Comparison of ENCODE assay signal across 8 cellular contexts in the genomic region with DNA sequence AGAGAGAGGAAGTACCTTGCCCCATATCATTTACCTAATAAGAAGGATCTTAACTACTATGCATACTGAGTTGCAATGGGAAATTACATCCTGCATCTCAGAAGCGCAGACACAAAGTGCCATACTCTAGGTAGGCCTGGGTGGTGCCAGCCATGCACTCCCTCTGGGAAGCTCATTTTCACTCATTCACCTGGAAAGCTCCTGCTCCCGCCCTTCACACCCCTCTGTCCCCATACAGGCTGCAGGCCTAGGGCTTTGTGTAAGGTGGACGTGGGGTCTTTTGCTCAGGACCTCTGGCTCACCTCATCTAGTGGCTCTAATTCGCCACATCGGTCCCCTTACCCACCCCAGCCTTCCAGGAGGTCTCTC. TPM values are rescaled to one million over a fixed set of nuclear protein-coding genes. Genes with fewer than 3 reads are reported as not detected.
A peak's percentile ranks its signal among the peaks of the same experiment; 100 is the strongest.
DNase-seq lines count a peak whose midpoint lies in the region; ATAC-seq and TF ChIP-seq lines count a peak whose summit lies in the region.

No MANE protein-coding gene starts in this region.

- TF ChIP-seq CTCF in suprapubic skin (IDR thresholded peaks at IDR 0.05) = no peak

- H3K4me3 Mint-ChIP-seq in T-helper 2 cell treated with Interferon-gamma antibody and Interleukin-4, amounts not matched to agents 5 μg/mL and 100 μg/mL, for 36 hours = peak overlapping the region; percentile 96
- H3K4me3 Mint-ChIP-seq in activated naive CD8-positive, alpha-beta T cell treated with anti-CD3 and anti-CD28 coated beads, Interleukin-2, amount 10 ng/mL, durations not matched to agents 7 days and 5 days = peak overlapping the region; percentile 98

- H3K9me3 Mint-ChIP-seq in T-helper 2 cell treated with Interferon-gamma antibody and Interleukin-4, amounts not matched to agents 5 μg/mL and 100 μg/mL, for 36 hours = no peaks in the 10 kb centered on the region
- no peaks in the 10 kb centered on the region for H3K9me3 Mint-ChIP-seq in activated naive CD8-positive, alpha-beta T cell treated with anti-CD3 and anti-CD28 coated beads, Interleukin-2, amount 10 ng/mL, durations not matched to agents 7 days and 5 days

- peak overlapping the region; percentile 95 for H3K27ac Mint-ChIP-seq in T-helper 2 cell treated with Interferon-gamma antibody and Interleukin-4, amounts not matched to agents 5 μg/mL and 100 μg/mL, for 36 hours
- peak overlapping the region; percentile 96 for H3K27ac Mint-ChIP-seq in activated naive CD8-positive, alpha-beta T cell treated with anti-CD3 and anti-CD28 coated beads, Interleukin-2, amount 10 ng/mL, durations not matched to agents 7 days and 5 days

- ATAC-seq in activated naive CD8-positive, alpha-beta T cell treated with anti-CD3 and anti-CD28 coated beads, Interleukin-2, amount 10 ng/mL, durations not matched to agents 7 days and 5 days (ENCODE audit: low read depth) = no peak
- no peak for ATAC-seq in GM21360 (IDR thresholded peaks at IDR 0.05; ENCODE audit: unreplicated experiment)

- POLR2A ChIA-PET in activated naive CD8-positive, alpha-beta T cell treated with anti-CD3 and anti-CD28 coated beads, Interleukin-2, amount 10 ng/mL, durations not matched to agents 7 days and 5 days (lab: Charles Lee) = interaction anchor here (0.7 to 2.9 kb wide), 12 partner anchors 9 to 1228 kb away, joined by 3 to 36 read pairs (median 6); a partner anchor contains a TSS

- no peaks in the 10 kb centered on the region for H3K27me3 Mint-ChIP-seq in T-helper 2 cell treated with Interferon-gamma antibody and Interleukin-4, amounts not matched to agents 5 μg/mL and 100 μg/mL, for 36 hours (ENCODE audit: low read depth)
- H3K27me3 Mint-ChIP-seq in activated naive CD8-positive, alpha-beta T cell treated with anti-CD3 and anti-CD28 coated beads, Interleukin-2, amount 10 ng/mL, durations not matched to agents 7 days and 5 days = no peaks in the 10 kb centered on the region

- TF ChIP-seq POLR2A in suprapubic skin (IDR thresholded peaks at IDR 0.05) = no peak

- 23% methylated on average over 5 of the region's 5 CpGs for WGBS in suprapubic skin

- peaks cover 39% of the 10 kb centered on the region for H3K4me1 Mint-ChIP-seq in T-helper 2 cell treated with Interferon-gamma antibody and Interleukin-4, amounts not matched to agents 5 μg/mL and 100 μg/mL, for 36 hours (ENCODE audit: low read depth)
- H3K4me1 Mint-ChIP-seq in activated naive CD8-positive, alpha-beta T cell treated with anti-CD3 and anti-CD28 coated beads, Interleukin-2, amount 10 ng/mL, durations not matched to agents 7 days and 5 days = peaks cover 46% of the 10 kb centered on the region

- peaks cover 31% of the 10 kb centered on the region for H3K36me3 ChIP-seq in suprapubic skin

- H3K36me3 Mint-ChIP-seq in T-helper 2 cell treated with Interferon-gamma antibody and Interleukin-4, amounts not matched to agents 5 μg/mL and 100 μg/mL, for 36 hours (ENCODE audit: low read depth) = peaks cover 44% of the 10 kb centered on the region
- H3K36me3 Mint-ChIP-seq in activated naive CD8-positive, alpha-beta T cell treated with anti-CD3 and anti-CD28 coated beads, Interleukin-2, amount 10 ng/mL, durations not matched to agents 7 days and 5 days = peaks cover 26% of the 10 kb centered on the region

- no peak overlapping the region for H3K27ac ChIP-seq in suprapubic skin

- DNase-seq in T-helper 2 cell treated with Interferon-gamma antibody and Interleukin-4, amounts not matched to agents 5 μg/mL and 100 μg/mL, for 36 hours (ENCODE audit: low spot score) = no peak
- DNase-seq in T-helper 2 cell (no peak), kidney tubule cell (ENCODE audit: low spot score) (peak; percentile 23), suprapubic skin (ENCODE audit: low spot score in 2 of 2) (no peak), NCI-H524 (lab: John Stamatoyannopoulos, UW) (no peak)
- no peak for DNase-seq in activated naive CD8-positive, alpha-beta T cell treated with anti-CD3 and anti-CD28 coated beads, Interleukin-2, amount 10 ng/mL, durations not matched to agents 7 days and 5 days
- no peak for DNase-seq in stimulated activated CD4-positive, alpha-beta T cell treated with anti-CD3 and anti-CD28 coated beads, Interleukin-12 subunit alpha, Interleukin-12 subunit beta, amount 100 ng/mL, for 4 hours

- H3K9me3 ChIP-seq in suprapubic skin = no peaks in the 10 kb centered on the region

- peaks cover 24% of the 10 kb centered on the region for H3K4me1 ChIP-seq in suprapubic skin

- H3K27me3 ChIP-seq in suprapubic skin = no peaks in the 10 kb centered on the region

- no peak for TF ChIP-seq EP300 in suprapubic skin (IDR thresholded peaks at IDR 0.05)

- H3K4me3 ChIP-seq in suprapubic skin = peak overlapping the region; percentile 96

RNA-seq across cellular contexts. Expression of a gene that starts 0.8 kb away (rescaled TPM):
- 10 to 100 TPM; 84.9 to 86.1 TPM for total RNA-seq in activated naive CD8-positive, alpha-beta T cell treated with anti-CD3 and anti-CD28 coated beads, Interleukin-2, amount 10 ng/mL, durations not matched to agents 7 days and 5 days
- total RNA-seq in suprapubic skin = 10 to 100 TPM; 47.7 to 91.3 (median 73.6) TPM

RNA-seq across cellular contexts. Expression of a gene that starts 13.1 kb away (rescaled TPM):
- 1 to 10 TPM; 1.1 to 1.8 TPM for total RNA-seq in activated naive CD8-positive, alpha-beta T cell treated with anti-CD3 and anti-CD28 coated beads, Interleukin-2, amount 10 ng/mL, durations not matched to agents 7 days and 5 days
- total RNA-seq in suprapubic skin = 10 to 100 TPM in 2 of 4 donors, 1 to 10 TPM in 2; 3.8 to 15.4 (median 7.9) TPM

RNA-seq across cellular contexts. Expression of a gene that starts 19.3 kb away (rescaled TPM):
- under 1 TPM; 0.17 to 0.37 TPM for total RNA-seq in activated naive CD8-positive, alpha-beta T cell treated with anti-CD3 and anti-CD28 coated beads, Interleukin-2, amount 10 ng/mL, durations not matched to agents 7 days and 5 days
- 1 to 10 TPM in 3 of 4 donors, under 1 TPM in 1; 0.60 to 2.7 (median 2.1) TPM for total RNA-seq in suprapubic skin
